1 cellular context compared by ENCODE assay signal in genomic region chr14:71629250-71629649, GRCh38.
TF ChIP-seq lines count a peak whose summit lies in the region.

No MANE protein-coding gene starts in this region.

TF ChIP-seq in GM12891, 5 proteins besides CTCF, POLR2A, EP300 and RAD21 (continued from another document):
- TF ChIP-seq PAX5 (IDR thresholded peaks at IDR 0.05; ENCODE audit: insufficient read depth, low read length, severe bottlenecking) (no peak), SPI1 (IDR thresholded peaks at IDR 0.05; ENCODE audit: low read depth, low read length) (no peak)
